In the genomic region with DNA sequence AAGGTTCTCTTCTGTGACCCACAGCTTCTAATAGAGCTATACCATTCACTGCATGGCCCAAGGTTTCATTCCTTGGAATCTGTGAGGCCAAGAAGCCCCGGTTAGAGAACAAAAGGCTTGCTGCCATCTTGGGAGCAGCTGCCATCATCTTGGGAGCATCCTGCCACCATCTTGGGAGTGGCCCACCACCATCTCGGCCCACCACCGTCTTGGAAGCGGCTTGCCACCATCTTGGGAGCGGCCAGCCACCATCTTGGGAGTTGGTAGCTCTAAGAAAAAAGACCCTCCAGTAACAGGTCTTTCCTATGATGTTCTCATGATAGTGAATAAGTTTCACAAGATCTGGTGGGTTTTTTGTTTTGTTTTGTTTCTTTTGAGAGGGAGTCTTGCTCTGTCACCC, we compare ENCODE assay signal across 27 cellular contexts.
DNase-seq lines count a peak whose midpoint lies in the region; ATAC-seq, FAIRE-seq and TF ChIP-seq lines count a peak whose summit lies in the region.
"Had no signal": no experiment of that assay in that cellular context is flagged by ENCODE, and none has a peak within 500 bp of the region (broad histone marks: within the 10 kb centered on the region; RNA-seq: fewer than 3 reads in every experiment).

No MANE protein-coding gene starts in this region.

- intact Hi-C loops in kidney (cut with DNase I), result no loop called here
- intact Hi-C loops in spleen (cut with DNase I; ENCODE audit: low total_unique reads), result no loop called here

- ATAC-seq in GM23338, result no peak
- ATAC-seq in activated naive CD4-positive, alpha-beta T cell treated with anti-CD3 and anti-CD28 coated beads, Interleukin-2, amount 50 U/mL, for 72 hours, result no peak
- ATAC-seq: A549, GM12878 had no signal

- H2AFZ ChIP-seq in GM23338 (peak overlapping the region; percentile 92), SU-DHL-6 (ENCODE audit: low read depth, low read length, severe bottlenecking) (peak overlapping the region; percentile 72)

- H3K36me3 Mint-ChIP-seq in GM23338 (ENCODE audit: low read depth), result no peaks in the 10 kb centered on the region
- no peaks in the 10 kb centered on the region for H3K36me3 Mint-ChIP-seq in activated CD4-positive, alpha-beta T cell treated with anti-CD3 and anti-CD28 coated beads, Interleukin-2, amount 10 ng/mL, durations not matched to agents 7 days and 5 days (ENCODE audit: low read depth)
- H3K36me3 Mint-ChIP-seq in activated naive CD4-positive, alpha-beta T cell treated with anti-CD3 and anti-CD28 coated beads, Interleukin-2, amount 50 U/mL, for 72 hours, result no peaks in the 10 kb centered on the region
- H3K36me3 Mint-ChIP-seq: CD14-positive monocyte; CD4-positive, alpha-beta memory T cell; CD4-positive, CD25-positive, alpha-beta regulatory T cell; CD8-positive, alpha-beta memory T cell had no signal

- TF ChIP-seq EP300 in suprapubic skin (IDR thresholded peaks at IDR 0.05), result no peak

- H4K20me1 ChIP-seq in GM23338 (replicated peaks; ENCODE audit: insufficient read depth) (no peaks in the 10 kb centered on the region), SU-DHL-6 (ENCODE audit: low read depth, low read length) (no peaks in the 10 kb centered on the region)
- H4K20me1 ChIP-seq: BLaER1 treated with 17β-estradiol and CSF1 and Interleukin-3, amounts not matched to agents 10 nM and 100 nM had no signal

- H3K9me2 ChIP-seq in GM23338 (ENCODE audit: insufficient read depth) (0 out of 2 replicates have a peak, but pooled peaks cover 3% of the 10 kb centered on the region), SU-DHL-6 (replicated peaks; ENCODE audit: insufficient read depth, low read length) (no peaks in the 10 kb centered on the region)

- H3K9ac ChIP-seq in SU-DHL-6 (ENCODE audit: low read length), result no peak overlapping the region
- H3K9ac ChIP-seq in kidney (ENCODE audit: low read length in 2 of 2), result no peak overlapping the region
- H3K9ac ChIP-seq: BLaER1 treated with 17β-estradiol and CSF1 and Interleukin-3, amounts not matched to agents 10 nM and 100 nM had no signal

- H3K27me3 Mint-ChIP-seq in GM23338 (ENCODE audit: insufficient read depth, low read depth, poor library complexity), result no peaks in the 10 kb centered on the region
- H3K27me3 Mint-ChIP-seq in activated CD4-positive, alpha-beta T cell treated with anti-CD3 and anti-CD28 coated beads, Interleukin-2, amount 10 ng/mL, durations not matched to agents 7 days and 5 days, result no peaks in the 10 kb centered on the region
- H3K27me3 Mint-ChIP-seq: B cell; CD4-positive, alpha-beta memory T cell; CD4-positive, CD25-positive, alpha-beta regulatory T cell; CD8-positive, alpha-beta memory T cell had no signal

- H3K36me3 ChIP-seq in GM23338 (ENCODE audit: insufficient read depth), result no peaks in the 10 kb centered on the region; the same call in 1 of the 2 replicates
- no peaks in the 10 kb centered on the region for H3K36me3 ChIP-seq in SU-DHL-6 (ENCODE audit: low read length)
- no peaks in the 10 kb centered on the region for H3K36me3 ChIP-seq in kidney (ENCODE audit: control insufficient read depth in 1 of 2, insufficient read depth in 2 of 2, low read length in 2 of 2)
- H3K36me3 ChIP-seq in spleen, result no peaks in the 10 kb centered on the region
- H3K36me3 ChIP-seq in suprapubic skin, result no peaks in the 10 kb centered on the region
- H3K36me3 ChIP-seq: BLaER1 treated with 17β-estradiol and CSF1 and Interleukin-3, amounts not matched to agents 10 nM and 100 nM had no signal

- H3K27ac Mint-ChIP-seq in GM23338, result no peak overlapping the region
- no peak overlapping the region for H3K27ac Mint-ChIP-seq in activated CD4-positive, alpha-beta T cell treated with anti-CD3 and anti-CD28 coated beads, Interleukin-2, amount 10 ng/mL, durations not matched to agents 7 days and 5 days
- H3K27ac Mint-ChIP-seq in activated naive CD4-positive, alpha-beta T cell treated with anti-CD3 and anti-CD28 coated beads, Interleukin-2, amount 50 U/mL, for 72 hours, result no peak overlapping the region
- H3K27ac Mint-ChIP-seq: B cell; CD14-positive monocyte; CD4-positive, alpha-beta memory T cell; CD4-positive, CD25-positive, alpha-beta regulatory T cell; CD8-positive, alpha-beta memory T cell had no signal

- no peak for FAIRE-seq in kidney (lab: Jason Lieb, UNC)
- FAIRE-seq: A549, GM12878, GM12892, GM18507 had no signal

- H3K9me3 ChIP-seq in SU-DHL-6 (ENCODE audit: insufficient read depth, low read length) (no peaks in the 10 kb centered on the region), kidney (ENCODE audit: control insufficient read depth in 1 of 2, low read length in 2 of 2) (no peaks in the 10 kb centered on the region), spleen (peaks cover 0 to 13% (median 0%) of the 10 kb centered on the region in 8 donors), suprapubic skin (no peaks in the 10 kb centered on the region)
- H3K9me3 ChIP-seq: A549 had no signal

- H3K4me2 ChIP-seq in GM23338, result no peak overlapping the region
- no peak overlapping the region for H3K4me2 ChIP-seq in SU-DHL-6 (ENCODE audit: low read depth, low read length, poor library complexity, severe bottlenecking)
- H3K4me2 ChIP-seq: A549; BLaER1 treated with 17β-estradiol and CSF1 and Interleukin-3, amounts not matched to agents 10 nM and 100 nM had no signal

- no peaks in the 10 kb centered on the region for H3K4me1 Mint-ChIP-seq in GM23338
- H3K4me1 Mint-ChIP-seq in activated CD4-positive, alpha-beta T cell treated with anti-CD3 and anti-CD28 coated beads, Interleukin-2, amount 10 ng/mL, durations not matched to agents 7 days and 5 days, result no peaks in the 10 kb centered on the region
- H3K4me1 Mint-ChIP-seq: B cell; CD14-positive monocyte; CD4-positive, alpha-beta memory T cell; CD4-positive, CD25-positive, alpha-beta regulatory T cell; CD8-positive, alpha-beta memory T cell had no signal

- H3K79me2 ChIP-seq in GM23338 (replicated peaks; ENCODE audit: insufficient read depth) (no peaks in the 10 kb centered on the region), SU-DHL-6 (ENCODE audit: insufficient read depth, low read length) (no peaks in the 10 kb centered on the region)

- H3F3A ChIP-seq in GM23338 (replicated peaks; ENCODE audit: low read depth), result no peaks in the 10 kb centered on the region
- H3F3A ChIP-seq in SU-DHL-6 (ENCODE audit: insufficient read depth), result no peaks in the 10 kb centered on the region

- POLR2A ChIA-PET in activated CD4-positive, alpha-beta T cell treated with anti-CD3 and anti-CD28 coated beads, Interleukin-2, amount 10 ng/mL, durations not matched to agents 7 days and 5 days (lab: Charles Lee), result no interaction called here

- no peak for DNase-seq in GM23338 (ENCODE audit: low spot score)
- peak; percentile 51 for DNase-seq in kidney
- peak; percentile 27 for DNase-seq in spleen
- DNase-seq in suprapubic skin (ENCODE audit: low spot score in 2 of 2), result no peak
- no peak for DNase-seq in activated CD4-positive, alpha-beta T cell treated with anti-CD3 and anti-CD28 coated beads, Interleukin-2, amount 10 ng/mL, durations not matched to agents 7 days and 5 days
- no peak for DNase-seq in activated naive CD4-positive, alpha-beta T cell treated with anti-CD3 and anti-CD28 coated beads, Interleukin-2, amount 50 U/mL, for 72 hours (ENCODE audit: low spot score in 2 of 2)
- DNase-seq: AML-193; CD4-positive, alpha-beta memory T cell; CD4-positive, CD25-positive, alpha-beta regulatory T cell; CD8-positive, alpha-beta memory T cell; COR-L47; DMS 273 treated with DMSO at 0.1 percent for 48 hours; DMS153; DMS53; DMS79; DND-41; EL; GDM1 had no signal

- H3K4me1 ChIP-seq in GM23338 (ENCODE audit: insufficient read depth) (no peaks in the 10 kb centered on the region), kidney (ENCODE audit: control insufficient read depth in 1 of 2, insufficient read depth in 1 of 2, low read depth in 1 of 2, low read length in 2 of 2) (no peaks in the 10 kb centered on the region), spleen (no peaks in the 10 kb centered on the region), suprapubic skin (no peaks in the 10 kb centered on the region)
- H3K4me1 ChIP-seq: A549; BLaER1 treated with 17β-estradiol and CSF1 and Interleukin-3, amounts not matched to agents 10 nM and 100 nM had no signal

- CTCF ChIA-PET in activated CD4-positive, alpha-beta T cell treated with anti-CD3 and anti-CD28 coated beads, Interleukin-2, amount 10 ng/mL, durations not matched to agents 7 days and 5 days (lab: Charles Lee), result no interaction called here

- WGBS in spleen, 5 donors, result 61 to 93% (median 83%) methylated on average over 3 to 5 of the region's 5 CpGs
- 97% methylated on average over 4 of the region's 5 CpGs for WGBS in suprapubic skin

- no peak overlapping the region for H3K4me3 ChIP-seq in GM23338
- H3K4me3 ChIP-seq in SU-DHL-6 (ENCODE audit: insufficient read depth, low read length, poor library complexity, severe bottlenecking), result no peak overlapping the region
- no peak overlapping the region for H3K4me3 ChIP-seq in kidney (ENCODE audit: low read length in 2 of 2)
- no peak overlapping the region for H3K4me3 ChIP-seq in spleen
- H3K4me3 ChIP-seq in suprapubic skin, result no peak overlapping the region
- H3K4me3 ChIP-seq: A549; BLaER1 treated with 17β-estradiol and CSF1 and Interleukin-3, amounts not matched to agents 10 nM and 100 nM; GM12878 had no signal

- TF ChIP-seq CTCF in GM23338 (conservative IDR thresholded peaks at IDR 0.05; ENCODE audit: low read depth in 2 of 2), result no peak
- no peak for TF ChIP-seq CTCF in SU-DHL-6 (IDR thresholded peaks at IDR 0.05; ENCODE audit: insufficient read depth, low read length, poor library complexity, severe bottlenecking)
- no peak for TF ChIP-seq CTCF in kidney (IDR thresholded peaks at IDR 0.05; ENCODE audit: borderline replicate concordance, extremely low read depth, insufficient read depth)
- no peak for TF ChIP-seq CTCF in spleen (IDR thresholded peaks at IDR 0.05 in 8 of 11, conservative IDR thresholded peaks at IDR 0.05 in 3 of 11)
- TF ChIP-seq CTCF in suprapubic skin (IDR thresholded peaks at IDR 0.05), result no peak

- H3K4me3 Mint-ChIP-seq in GM23338, result no peak overlapping the region
- no peak overlapping the region for H3K4me3 Mint-ChIP-seq in activated CD4-positive, alpha-beta T cell treated with anti-CD3 and anti-CD28 coated beads, Interleukin-2, amount 10 ng/mL, durations not matched to agents 7 days and 5 days
- H3K4me3 Mint-ChIP-seq: B cell; CD14-positive monocyte; CD4-positive, alpha-beta memory T cell; CD4-positive, CD25-positive, alpha-beta regulatory T cell; CD8-positive, alpha-beta memory T cell had no signal

- H3K9me3 Mint-ChIP-seq in GM23338, result no peaks in the 10 kb centered on the region
- peaks cover 20% of the 10 kb centered on the region for H3K9me3 Mint-ChIP-seq in activated CD4-positive, alpha-beta T cell treated with anti-CD3 and anti-CD28 coated beads, Interleukin-2, amount 10 ng/mL, durations not matched to agents 7 days and 5 days
- H3K9me3 Mint-ChIP-seq in activated naive CD4-positive, alpha-beta T cell treated with anti-CD3 and anti-CD28 coated beads, Interleukin-2, amount 50 U/mL, for 72 hours, result peaks cover 13 to 20% of the 10 kb centered on the region in 2 donors

- H3K27me3 ChIP-seq in GM23338 (ENCODE audit: insufficient read depth), result no peaks in the 10 kb centered on the region
- H3K27me3 ChIP-seq in SU-DHL-6 (ENCODE audit: low read length), result no peaks in the 10 kb centered on the region
- H3K27me3 ChIP-seq in spleen (replicated peaks in 1 of 7), result no peaks in the 10 kb centered on the region
- no peaks in the 10 kb centered on the region for H3K27me3 ChIP-seq in suprapubic skin
- H3K27me3 ChIP-seq: BLaER1 treated with 17β-estradiol and CSF1 and Interleukin-3, amounts not matched to agents 10 nM and 100 nM had no signal

- H3K27ac ChIP-seq in GM23338 (ENCODE audit: low read depth) (no peak overlapping the region), SU-DHL-6 (ENCODE audit: low read depth, low read length) (no peak overlapping the region), kidney (ENCODE audit: low read depth in 2 of 2, low read length in 2 of 2) (no peak overlapping the region), spleen (no peak overlapping the region), suprapubic skin (no peak overlapping the region)
- H3K27ac ChIP-seq: 22Rv1; A549; BLaER1 treated with 17β-estradiol and CSF1 and Interleukin-3, amounts not matched to agents 10 nM and 100 nM had no signal

- no peak for TF ChIP-seq POLR2A in spleen (IDR thresholded peaks at IDR 0.05)
- no peak for TF ChIP-seq POLR2A in suprapubic skin (IDR thresholded peaks at IDR 0.05)

Comparison
In these comparisons a context has a peak if more than half of its experiments do, and no peak if none do; other contexts are left out.
1. DNase-seq: peak in kidney (single experiment) and spleen (single experiment); none in GM23338 (single experiment), suprapubic skin (0 of 2), activated CD4-positive, alpha-beta T cell treated with anti-CD3 and anti-CD28 coated beads, Interleukin-2, amount 10 ng/mL, durations not matched to agents 7 days and 5 days (single experiment) and activated naive CD4-positive, alpha-beta T cell treated with anti-CD3 and anti-CD28 coated beads, Interleukin-2, amount 50 U/mL, for 72 hours (0 of 2).